In the genomic region with DNA sequence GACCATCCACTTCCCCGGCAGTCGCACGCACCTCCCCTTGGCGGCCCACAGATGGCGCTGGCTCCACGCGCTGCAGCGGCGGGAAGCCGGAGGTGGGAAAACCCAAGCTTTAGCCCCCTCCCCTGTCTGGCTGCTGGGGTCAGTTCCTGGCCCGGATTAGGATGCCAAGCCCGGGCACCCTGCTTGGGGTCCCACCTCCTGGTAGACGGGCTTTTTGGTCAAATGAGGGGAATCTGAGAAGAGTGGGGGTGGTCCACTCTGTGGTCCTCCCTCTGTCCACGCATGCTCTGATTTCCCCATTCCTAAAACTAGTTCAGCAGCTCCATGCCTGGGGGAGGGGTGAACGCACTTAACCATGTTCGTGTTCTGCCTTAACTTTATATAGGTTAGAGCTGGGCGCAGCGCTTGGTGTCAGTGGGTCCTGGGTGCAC, we compare ENCODE assay signal across 9 cellular contexts. TPM values are rescaled to one million over a fixed set of nuclear protein-coding genes. Genes with fewer than 3 reads are reported as not detected.
DNase-seq lines count a peak whose midpoint lies in the region; ATAC-seq and TF ChIP-seq lines count a peak whose summit lies in the region.
"Had no signal": no experiment of that assay in that cellular context is flagged by ENCODE, and none has a peak within 500 bp of the region (broad histone marks: within the 10 kb centered on the region; RNA-seq: fewer than 3 reads in every experiment).

No MANE protein-coding gene starts in this region.

- no peaks in the 10 kb centered on the region for H3K9me3 ChIP-seq in OCI-LY1 (ENCODE audit: low read length)

- H3K4me3 Mint-ChIP-seq in endothelial cell (ENCODE audit: unreplicated experiment), result no peak overlapping the region
- no peak overlapping the region for H3K4me3 Mint-ChIP-seq in osteocyte (ENCODE audit: unreplicated experiment)

- peak overlapping the region; percentile 30 for H3K27ac Mint-ChIP-seq in endothelial cell (ENCODE audit: unreplicated experiment)
- no peak overlapping the region for H3K27ac Mint-ChIP-seq in osteocyte (ENCODE audit: unreplicated experiment)

- DNase-seq in endothelial cell (ENCODE audit: low spot score) (peak; percentile 68), osteocyte (ENCODE audit: extremely low spot score, unreplicated experiment) (peak; percentile 57), T-helper 1 cell (no peak)

- no peaks in the 10 kb centered on the region for H3K27me3 ChIP-seq in OCI-LY1 (ENCODE audit: insufficient read depth, low read length)

- no peak overlapping the region for H3K27ac ChIP-seq in OCI-LY1 (ENCODE audit: low read depth, low read length, poor library complexity, severe bottlenecking)

- H3K9me3 Mint-ChIP-seq in endothelial cell (ENCODE audit: unreplicated experiment) (no peaks in the 10 kb centered on the region), osteocyte (ENCODE audit: unreplicated experiment) (no peaks in the 10 kb centered on the region)

- peaks cover 2% of the 10 kb centered on the region for H3K27me3 Mint-ChIP-seq in endothelial cell (ENCODE audit: unreplicated experiment)
- H3K27me3 Mint-ChIP-seq in osteocyte (ENCODE audit: unreplicated experiment), result peaks cover 10% of the 10 kb centered on the region

- no peak overlapping the region for H3K4me2 ChIP-seq in OCI-LY1 (ENCODE audit: low read length)

- no peak overlapping the region for H3K9ac ChIP-seq in OCI-LY1 (ENCODE audit: low read length)

- ATAC-seq in HG02798 (IDR thresholded peaks at IDR 0.05; ENCODE audit: poor library complexity, unreplicated experiment) (no peak), HG03469 (IDR thresholded peaks at IDR 0.05; ENCODE audit: unreplicated experiment) (no peak)

- peaks cover 4% of the 10 kb centered on the region for H3K4me1 Mint-ChIP-seq in endothelial cell (ENCODE audit: unreplicated experiment)
- peaks cover 3% of the 10 kb centered on the region for H3K4me1 Mint-ChIP-seq in osteocyte (ENCODE audit: unreplicated experiment)

- H3K36me3 Mint-ChIP-seq in endothelial cell (ENCODE audit: low read depth, unreplicated experiment) (no peaks in the 10 kb centered on the region), osteocyte (ENCODE audit: unreplicated experiment) (no peaks in the 10 kb centered on the region)

- no peak overlapping the region for H3K4me3 ChIP-seq in OCI-LY1 (ENCODE audit: low read depth, low read length, poor library complexity, severe bottlenecking)

- TF ChIP-seq CTCF in GM12873 (IDR thresholded peaks at IDR 0.05; ENCODE audit: insufficient read depth, low read depth, low read length, missing control alignments) (peak; percentile 94), OCI-LY1 (IDR thresholded peaks at IDR 0.05; ENCODE audit: low read length) (peak; percentile 89), endothelial cell (IDR thresholded peaks at IDR 0.05; ENCODE audit: unreplicated experiment) (peak; percentile 85), osteocyte (IDR thresholded peaks at IDR 0.05) (peak; percentile 50)

- no peaks in the 10 kb centered on the region for H3K9me2 ChIP-seq in OCI-LY1 (ENCODE audit: low read depth, low read length)

- no peaks in the 10 kb centered on the region for H3K4me1 ChIP-seq in OCI-LY1 (ENCODE audit: insufficient read depth, low read length, severe bottlenecking)

- no peak overlapping the region for H2AFZ ChIP-seq in OCI-LY1 (ENCODE audit: low read length)

- H3F3A ChIP-seq in OCI-LY1 (ENCODE audit: insufficient read depth, low read length), result no peaks in the 10 kb centered on the region

- H3K79me2 ChIP-seq in OCI-LY1 (ENCODE audit: insufficient read depth, low read length), result no peaks in the 10 kb centered on the region

- H3K36me3 ChIP-seq in OCI-LY1 (ENCODE audit: insufficient read depth, low read length), result no peaks in the 10 kb centered on the region

- no peaks in the 10 kb centered on the region for H4K20me1 ChIP-seq in OCI-LY1 (ENCODE audit: insufficient read depth, low read length)

RNA-seq across cellular contexts. Expression of gene ADGRE2, which starts 8.1 kb away (rescaled TPM):
- 1.2 TPM for total RNA-seq in endothelial cell (ENCODE audit: unreplicated experiment)
- total RNA-seq in osteocyte, result not detected in 2 replicates

RNA-seq across cellular contexts. Expression of gene OR7A5, which starts 48.5 kb away (rescaled TPM):
- total RNA-seq in endothelial cell (ENCODE audit: unreplicated experiment) (not detected), osteocyte (not detected in 2 replicates)
- total RNA-seq: activated CD8-positive, alpha-beta memory T cell treated with anti-CD3 and anti-CD28 coated beads for 36 hours; skeletal muscle tissue had no signal

RNA-seq across cellular contexts. Expression of gene OR7C1, which starts 48.5 kb away (rescaled TPM):
- not detected for total RNA-seq in endothelial cell (ENCODE audit: unreplicated experiment)
- total RNA-seq in osteocyte, result not detected in 2 replicates
- total RNA-seq: activated CD8-positive, alpha-beta memory T cell treated with anti-CD3 and anti-CD28 coated beads for 36 hours; skeletal muscle tissue had no signal

Comparison
In these comparisons a context has a peak if more than half of its experiments do, and no peak if none do; other contexts are left out.
1. DNase-seq: peak in endothelial cell (single experiment) and osteocyte (single experiment); none in T-helper 1 cell (0 of 5).
2. Peak in every context shown above with its lines, with median percentiles within 50 percentile points of each other: CTCF ChIP-seq.